12 cellular contexts compared by ENCODE assay signal in the genomic region with DNA sequence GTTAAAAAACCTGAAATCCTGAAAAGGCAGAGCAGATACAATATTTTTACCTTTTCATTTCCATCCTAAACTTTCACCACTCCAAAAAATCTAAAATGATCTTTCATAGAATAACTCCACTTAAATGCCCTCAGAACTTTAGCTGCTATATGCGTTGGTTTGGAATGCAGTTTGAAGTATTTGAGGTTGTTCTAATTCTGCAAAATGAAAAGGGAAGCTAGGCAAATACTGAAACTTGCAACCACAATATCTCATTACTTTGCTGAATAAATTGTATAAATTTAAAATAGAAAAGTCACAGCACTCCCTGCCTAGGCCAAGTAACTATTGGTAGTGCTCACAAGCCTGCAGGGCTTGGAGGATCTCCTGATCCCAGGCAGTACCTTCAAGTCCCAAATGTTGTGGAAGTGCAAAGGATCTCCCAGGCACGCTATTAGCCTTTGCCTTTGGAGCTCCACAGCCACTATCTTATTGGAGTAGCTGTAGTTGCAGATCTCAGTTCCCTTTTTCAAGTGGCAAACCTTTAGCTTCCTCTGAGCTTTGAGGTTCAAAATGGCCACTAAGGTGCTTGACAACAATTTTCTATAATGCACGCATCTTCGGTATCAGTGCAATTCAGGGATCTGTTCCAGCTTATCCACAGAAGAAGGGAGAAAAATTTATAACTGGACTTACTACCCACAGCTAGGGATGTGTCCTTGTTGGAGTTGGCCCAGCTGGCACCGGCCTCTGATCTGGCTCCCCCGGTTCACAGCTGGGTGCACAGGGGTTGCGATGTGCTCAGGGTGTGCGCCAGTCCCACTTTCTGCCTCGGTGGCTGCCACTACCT. TPM values are rescaled to one million over a fixed set of nuclear protein-coding genes. Genes with fewer than 3 reads are reported as not detected.
DNase-seq lines count a peak whose midpoint lies in the region; ATAC-seq and TF ChIP-seq lines count a peak whose summit lies in the region.
"Had no signal": no experiment of that assay in that cellular context is flagged by ENCODE, and none has a peak within 500 bp of the region (broad histone marks: within the 10 kb centered on the region; RNA-seq: fewer than 3 reads in every experiment).

No MANE protein-coding gene starts in this region.

- H3K27ac ChIP-seq in SU-DHL-6 (ENCODE audit: low read depth, low read length) = no peak overlapping the region
- H3K27ac ChIP-seq: right lobe of liver had no signal

- H3K36me3 ChIP-seq in SU-DHL-6 (ENCODE audit: low read length) = no peaks in the 10 kb centered on the region
- H3K36me3 ChIP-seq: right lobe of liver had no signal

- H3K4me2 ChIP-seq in SU-DHL-6 (ENCODE audit: low read depth, low read length, poor library complexity, severe bottlenecking) = peak overlapping the region; percentile 26

- no peaks in the 10 kb centered on the region for H3F3A ChIP-seq in SU-DHL-6 (ENCODE audit: insufficient read depth)

- no peak for DNase-seq in ureter (ENCODE audit: low spot score)
- no peak for DNase-seq in NCI-H1436 treated with DMSO at 0.1 percent for 48 hours (lab: John Stamatoyannopoulos, UW)
- DNase-seq in COR-L47 (lab: John Stamatoyannopoulos, UW) = no peak
- DNase-seq in GOT3 (lab: John Stamatoyannopoulos, UW) = no peak
- DNase-seq: activated T-cell treated with anti-CD3 and anti-CD28 coated beads, Interleukin-2, amount 50 U/mL, for 4 hours; CD4-positive, alpha-beta memory T cell; effector CD8-positive, alpha-beta T cell; right lobe of liver had no signal

- H3K9me3 ChIP-seq in SU-DHL-6 (ENCODE audit: insufficient read depth, low read length) = no peaks in the 10 kb centered on the region
- H3K9me3 ChIP-seq: right lobe of liver had no signal

- H3K9ac ChIP-seq in SU-DHL-6 (ENCODE audit: low read length) = no peak overlapping the region

- H2AFZ ChIP-seq in SU-DHL-6 (ENCODE audit: low read depth, low read length, severe bottlenecking) = no peak overlapping the region

- ATAC-seq in GM18498 (IDR thresholded peaks at IDR 0.05; ENCODE audit: unreplicated experiment) (peak; percentile 90), GM21528 (IDR thresholded peaks at IDR 0.05; ENCODE audit: low FRiP score, unreplicated experiment) (peak; percentile 93), HG03342 (IDR thresholded peaks at IDR 0.05; ENCODE audit: unreplicated experiment) (peak; percentile 87)
- ATAC-seq: activated T-cell treated with anti-CD3 and anti-CD28 coated beads, Interleukin-2, amount 50 U/mL, for 4 hours had no signal

- TF ChIP-seq CTCF in SU-DHL-6 (IDR thresholded peaks at IDR 0.05; ENCODE audit: insufficient read depth, low read length, poor library complexity, severe bottlenecking) = no peak

- no peaks in the 10 kb centered on the region for H4K20me1 ChIP-seq in SU-DHL-6 (ENCODE audit: low read depth, low read length)

- H3K79me2 ChIP-seq in SU-DHL-6 (ENCODE audit: insufficient read depth, low read length) = no peaks in the 10 kb centered on the region

- H3K9me2 ChIP-seq in SU-DHL-6 (replicated peaks; ENCODE audit: insufficient read depth, low read length) = no peaks in the 10 kb centered on the region

- no peaks in the 10 kb centered on the region for H3K27me3 ChIP-seq in SU-DHL-6 (ENCODE audit: low read length)
- H3K27me3 ChIP-seq: right lobe of liver had no signal

- H3K4me3 ChIP-seq in SU-DHL-6 (ENCODE audit: insufficient read depth, low read length, poor library complexity, severe bottlenecking) = no peak overlapping the region
- H3K4me3 ChIP-seq: right lobe of liver had no signal

RNA-seq across cellular contexts. Expression of a gene that starts 43.4 kb away (rescaled TPM):
- not detected for total RNA-seq in ureter
- total RNA-seq: activated T-cell treated with anti-CD3 and anti-CD28 coated beads, Interleukin-2, amount 50 U/mL, for 4 hours; CD4-positive, alpha-beta memory T cell; right lobe of liver had no signal
